Comparison of ENCODE assay signal across 9 cellular contexts in the genomic region with DNA sequence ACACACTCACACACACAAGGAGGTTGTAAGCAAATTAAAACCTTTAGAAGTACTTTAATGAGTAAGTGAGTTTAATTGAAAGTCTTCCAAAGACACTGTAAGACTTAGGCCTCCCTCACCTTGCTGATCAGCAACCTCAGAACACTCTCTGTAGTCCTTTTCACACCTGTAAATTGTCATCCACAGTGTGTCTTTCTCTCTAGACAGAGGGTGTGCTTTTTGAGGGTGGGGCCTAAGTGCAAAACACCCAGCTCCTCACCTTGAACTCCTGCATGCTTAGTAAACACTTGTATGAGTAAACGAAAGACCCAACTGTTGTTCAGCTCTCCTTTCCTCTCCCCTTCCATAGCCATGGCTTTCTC. TPM values are rescaled to one million over a fixed set of nuclear protein-coding genes. Genes with fewer than 3 reads are reported as not detected.
DNase-seq lines count a peak whose midpoint lies in the region; ATAC-seq and TF ChIP-seq lines count a peak whose summit lies in the region.
"Had no signal": no experiment of that assay in that cellular context is flagged by ENCODE, and none has a peak within 500 bp of the region (broad histone marks: within the 10 kb centered on the region; RNA-seq: fewer than 3 reads in every experiment).

No MANE protein-coding gene starts in this region.

- H3K27ac ChIP-seq in IMR-90 (ENCODE audit: insufficient read depth, low read length) = no peak overlapping the region
- no peak overlapping the region for H3K27ac ChIP-seq in mesenchymal stem cell (ENCODE audit: low read length, poor library complexity, severe bottlenecking)

- no peak for TF ChIP-seq CTCF in IMR-90 (conservative IDR thresholded peaks at IDR 0.05; ENCODE audit: low read depth, low read length)

- no peak overlapping the region for H2BK12ac ChIP-seq in mesenchymal stem cell (ENCODE audit: low read length in 2 of 2)

- BruUV-seq in IMR-90 (replicated peaks; lab: Mats Ljungman, UMichigan) = no TSS peak

- H2BK15ac ChIP-seq in IMR-90 (ENCODE audit: low read depth, low read length) = peak overlapping the region; percentile 25; the same call in 1 of the 3 replicates
- H2BK15ac ChIP-seq in mesenchymal stem cell (ENCODE audit: low read depth, poor library complexity, severe bottlenecking) = no peak overlapping the region

- H3K9me3 ChIP-seq in IMR-90 (ENCODE audit: control insufficient read depth, insufficient read depth, low read length) (no peaks in the 10 kb centered on the region), mesenchymal stem cell (ENCODE audit: control insufficient read depth, low read length) (no peaks in the 10 kb centered on the region)

- H3K79me1 ChIP-seq in IMR-90 (ENCODE audit: low read depth in 1 of 2, low read length in 2 of 2) (peaks cover 23 to 71% of the 10 kb centered on the region in 2 experiments), mesenchymal stem cell (replicated peaks; ENCODE audit: low read length, poor library complexity, severe bottlenecking) (peaks cover 8% of the 10 kb centered on the region)

- dilution Hi-C loops in IMR-90 (cut with HindIII; ENCODE audit: low sequenced_read_pairs, unreplicated experiment) = no loop called here

- no peak for DNase-seq in IMR-90
- DNase-seq in mesenchymal stem cell = no peak
- DNase-seq in anterior cingulate cortex (lab: John Stamatoyannopoulos, UW) = no peak
- DNase-seq in NCI-H82 (lab: John Stamatoyannopoulos, UW) = no peak
- DNase-seq in HuH-7.5 (ENCODE audit: low spot score) = no peak
- DNase-seq: stimulated activated CD4-positive, alpha-beta T cell treated with anti-CD3 and anti-CD28 coated beads, Interleukin-4, amount 100 ng/mL, for 1 hour had no signal

- no peak overlapping the region for H2BK5ac ChIP-seq in IMR-90 (ENCODE audit: low read depth, low read length, poor library complexity, severe bottlenecking)
- no peak overlapping the region for H2BK5ac ChIP-seq in mesenchymal stem cell (ENCODE audit: low read depth, low read length, poor library complexity, severe bottlenecking)

- TF ChIP-seq POLR2A in IMR-90 (IDR thresholded peaks at IDR 0.05; ENCODE audit: low read depth, low read length) = no peak

- H2BK20ac ChIP-seq in IMR-90 (ENCODE audit: low read depth, low read length) = peak overlapping the region; percentile 24; the same call in 1 of the 2 replicates

- no peak overlapping the region for H3K4me2 ChIP-seq in IMR-90 (ENCODE audit: low read depth, low read length)
- no peak overlapping the region for H3K4me2 ChIP-seq in mesenchymal stem cell (ENCODE audit: low read length, poor library complexity, severe bottlenecking)

- H3K36me3 ChIP-seq in IMR-90 (ENCODE audit: control insufficient read depth, insufficient read depth, low read length) = no peaks in the 10 kb centered on the region
- H3K36me3 ChIP-seq in mesenchymal stem cell (ENCODE audit: control insufficient read depth in 1 of 2, insufficient read depth in 2 of 2, low read depth in 1 of 2, low read length in 2 of 2) = no peaks in the 10 kb centered on the region

- H4K8ac ChIP-seq in IMR-90 (ENCODE audit: low read depth in 2 of 2, low read length in 2 of 2) = peak overlapping the region in 1 of 2 experiments; percentile 16; a peak in 1 of 4 replicates
- no peak overlapping the region for H4K8ac ChIP-seq in mesenchymal stem cell (ENCODE audit: low read length)

- CTCF ChIA-PET in IMR-90 (lab: Yijun Ruan, JAX) = interaction anchor here (0.6 to 2.5 kb wide), 23 partner anchors 12 to 1063 kb away, joined by 3 to 12 read pairs (median 4); partner anchors contain the start of gene IL12A

- no peak for TF ChIP-seq RAD21 in IMR-90 (IDR thresholded peaks at IDR 0.05; ENCODE audit: low read length)

- H2AK9ac ChIP-seq in IMR-90 (replicated peaks; ENCODE audit: low read depth, low read length, poor library complexity) = no peak overlapping the region

- H3K4me1 ChIP-seq in IMR-90 (ENCODE audit: control insufficient read depth, insufficient read depth, low read length) = peaks cover 19% of the 10 kb centered on the region
- peaks cover 3% of the 10 kb centered on the region for H3K4me1 ChIP-seq in mesenchymal stem cell (ENCODE audit: control insufficient read depth, insufficient read depth, low read depth, low read length)

- H2BK120ac ChIP-seq in IMR-90 (ENCODE audit: low read depth, low read length) = no peak overlapping the region
- H2BK120ac ChIP-seq in mesenchymal stem cell (ENCODE audit: low read depth, low read length) = no peak overlapping the region

- ATAC-seq in GM18519 (IDR thresholded peaks at IDR 0.05; ENCODE audit: low FRiP score, unreplicated experiment) (peak; percentile 8), GM21723 (IDR thresholded peaks at IDR 0.05; ENCODE audit: unreplicated experiment) (peak; percentile 23), IMR-90 (ENCODE audit: low read depth) (no peak), HG03095 (IDR thresholded peaks at IDR 0.05; ENCODE audit: unreplicated experiment) (no peak)

- H2AFZ ChIP-seq in IMR-90 (replicated peaks; ENCODE audit: low read length, poor library complexity) (no peak overlapping the region), mesenchymal stem cell (ENCODE audit: low read depth, low read length) (no peak overlapping the region)

- H2AK5ac ChIP-seq in IMR-90 (ENCODE audit: low read depth, low read length) (no peak overlapping the region), mesenchymal stem cell (ENCODE audit: low read length, severe bottlenecking) (no peak overlapping the region)

- peaks cover 5% of the 10 kb centered on the region for H3K9me1 ChIP-seq in IMR-90 (ENCODE audit: insufficient read depth, low read length)

- H3K56ac ChIP-seq in IMR-90 (ENCODE audit: extremely low read depth, insufficient read depth, low read length) = no peak overlapping the region

- WGBS in IMR-90 (ENCODE audit: extremely low coverage in 2 of 2, insufficient read length in 1 of 2), 2 experiments = no CpG with 5 or more reads among the region's 1 CpG
- 100% methylated on average over 1 of the region's 1 CpG for WGBS in mesenchymal stem cell

- H3K27me3 ChIP-seq in IMR-90 (ENCODE audit: control insufficient read depth, insufficient read depth, low read length) = no peaks in the 10 kb centered on the region
- no peaks in the 10 kb centered on the region for H3K27me3 ChIP-seq in mesenchymal stem cell (ENCODE audit: control insufficient read depth in 1 of 2, insufficient read depth in 1 of 2, low read length in 2 of 2)

- H3K9ac ChIP-seq in IMR-90 (ENCODE audit: low read depth, low read length) (no peak overlapping the region), mesenchymal stem cell (ENCODE audit: low read length) (peak overlapping the region; percentile 33)

- in situ Hi-C loops in IMR-90 (cut with MboI; ENCODE audit: low sequenced_read_pairs) = loop anchor here (5.0 to 10.0 kb wide), 2 partner anchors 481 to 538 kb away; no protein-coding TSS in a partner anchor

- H3K23ac ChIP-seq in IMR-90 (ENCODE audit: low read depth, low read length) = no peak overlapping the region
- H3K23ac ChIP-seq in mesenchymal stem cell (ENCODE audit: low read length in 2 of 2) = no peak overlapping the region

- H4K91ac ChIP-seq in IMR-90 (ENCODE audit: insufficient read depth, low read depth, low read length) (no peak overlapping the region), mesenchymal stem cell (ENCODE audit: low read length) (no peak overlapping the region)

- POLR2A ChIA-PET in IMR-90 (lab: Charles Lee; ENCODE audit: unreplicated experiment) = no interaction called here

- H3K18ac ChIP-seq in IMR-90 (ENCODE audit: low read depth, low read length) (no peak overlapping the region), mesenchymal stem cell (ENCODE audit: low read depth in 1 of 2, low read length in 2 of 2) (no peak overlapping the region)

- H3K4ac ChIP-seq in IMR-90 (ENCODE audit: low read depth, low read length) (no peak overlapping the region), mesenchymal stem cell (ENCODE audit: low read depth in 1 of 2, low read length in 2 of 2) (no peak overlapping the region)

- no peak overlapping the region for H3K4me3 ChIP-seq in IMR-90 (ENCODE audit: insufficient read depth, low read depth, low read length)
- H3K4me3 ChIP-seq in mesenchymal stem cell (ENCODE audit: insufficient read depth in 1 of 2, low read depth in 1 of 2, low read length in 2 of 2) = no peak overlapping the region

- H3K14ac ChIP-seq in IMR-90 (replicated peaks; ENCODE audit: low read depth, low read length) (0 out of 2 replicates have a peak overlapping the region, but pooled peaks have one; percentile 16), mesenchymal stem cell (ENCODE audit: low read length in 2 of 2) (no peak overlapping the region)

- no peak overlapping the region for H4K5ac ChIP-seq in IMR-90 (ENCODE audit: low read depth, low read length)

- peaks cover 18% of the 10 kb centered on the region for H4K20me1 ChIP-seq in IMR-90 (ENCODE audit: insufficient read depth, low read length)

- intact Hi-C loops in IMR-90 (cut with micrococcal nuclease) = loop anchor here (1.0 to 10.0 kb wide), 6 partner anchors 39 to 542 kb away; no protein-coding TSS in a partner anchor

TF ChIP-seq in IMR-90, 13 proteins besides CTCF, POLR2A, EP300 and RAD21 (continues in another document):
- TF ChIP-seq, protein P1, sequence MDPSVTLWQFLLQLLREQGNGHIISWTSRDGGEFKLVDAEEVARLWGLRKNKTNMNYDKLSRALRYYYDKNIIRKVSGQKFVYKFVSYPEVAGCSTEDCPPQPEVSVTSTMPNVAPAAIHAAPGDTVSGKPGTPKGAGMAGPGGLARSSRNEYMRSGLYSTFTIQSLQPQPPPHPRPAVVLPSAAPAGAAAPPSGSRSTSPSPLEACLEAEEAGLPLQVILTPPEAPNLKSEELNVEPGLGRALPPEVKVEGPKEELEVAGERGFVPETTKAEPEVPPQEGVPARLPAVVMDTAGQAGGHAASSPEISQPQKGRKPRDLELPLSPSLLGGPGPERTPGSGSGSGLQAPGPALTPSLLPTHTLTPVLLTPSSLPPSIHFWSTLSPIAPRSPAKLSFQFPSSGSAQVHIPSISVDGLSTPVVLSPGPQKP (IDR thresholded peaks at IDR 0.05; ENCODE audit: borderline replicate concordance, low read depth, low read length) = no peak
- TF ChIP-seq MAZ (IDR thresholded peaks at IDR 0.05; ENCODE audit: borderline replicate concordance, low read depth, low read length) (no peak), RCOR1 (IDR thresholded peaks at IDR 0.05; ENCODE audit: insufficient replicate concordance, low read length) (no peak), NFE2L2 (IDR thresholded peaks at IDR 0.05; ENCODE audit: low read depth, low read length) (no peak), MAFK (IDR thresholded peaks at IDR 0.05; ENCODE audit: low read depth, low read length) (no peak), CHD1 (IDR thresholded peaks at IDR 0.05; ENCODE audit: low read depth, low read length) (no peak), SMC3 (IDR thresholded peaks at IDR 0.05; ENCODE audit: low read depth, low read length) (no peak), CEBPB (IDR thresholded peaks at IDR 0.05; ENCODE audit: low read depth, low read length) (no peak), RFX5 (IDR thresholded peaks at IDR 0.05; ENCODE audit: low read depth, low read length) (no peak)

RNA-seq across cellular contexts. Expression of gene SCHIP1, which starts 34.3 kb away (rescaled TPM):
- 5.0 and 5.4 TPM in 2 replicates for total RNA-seq in IMR-90 (2012; rRNA removed)
- 2.8 and 3.9 TPM in 2 replicates for polyA plus RNA-seq in IMR-90 (2012; rRNA removed)
- 0.21 and 0.57 TPM in 2 replicates for polyA plus RNA-seq in IMR-90 (2012; cell fraction: cytosol; rRNA removed)
- polyA plus RNA-seq in IMR-90 (2012; cell fraction: nucleus; rRNA removed; ENCODE audit: low replicate concordance) = 3.5 and 19.4 TPM in 2 replicates
- 7.2 TPM for polyA plus RNA-seq in mesenchymal stem cell (2013, experiment 1 of 2)
- polyA plus RNA-seq in mesenchymal stem cell (2013, experiment 2 of 2) = 7.2 TPM

Comparison
In these comparisons a context has a peak if more than half of its experiments do, and no peak if none do; other contexts are left out.
1. ATAC-seq: peak in GM18519 (single experiment) and GM21723 (single experiment); none in IMR-90 (single experiment) and HG03095 (single experiment).